In genomic region chr1:116260621-116261020, GRCh38 we compare ENCODE assay signal across 18 cellular contexts.
"Had no signal": no experiment of that assay in that cellular context is flagged by ENCODE, and none has a peak within 500 bp of the region (broad histone marks: within the 10 kb centered on the region; RNA-seq: fewer than 3 reads in every experiment).

No MANE protein-coding gene starts in this region.

- H3K4me1 ChIP-seq: right atrium auricular region, tibial artery, upper lobe of right lung had no signal

- H3K27me3 ChIP-seq: neutrophil, right atrium auricular region, upper lobe of right lung had no signal

- H3K9me3 ChIP-seq: heart right ventricle, neutrophil, right atrium auricular region, tibial artery, upper lobe of right lung had no signal

- H3K4me3 Mint-ChIP-seq: naive thymus-derived CD4-positive, alpha-beta T cell; nephron progenitor cell had no signal

- H3K27me3 Mint-ChIP-seq: naive thymus-derived CD4-positive, alpha-beta T cell had no signal

- H3K27ac Mint-ChIP-seq: nephron progenitor cell had no signal

- H3K9me3 Mint-ChIP-seq: nephron progenitor cell had no signal

- H3K36me3 ChIP-seq: heart right ventricle, neutrophil, right atrium auricular region, tibial artery, upper lobe of right lung had no signal

- H3K36me3 Mint-ChIP-seq: naive thymus-derived CD4-positive, alpha-beta T cell had no signal

- DNase-seq: caudate nucleus; effector CD4-positive, alpha-beta T cell; heart right ventricle; islet precursor cell; left ventricle myocardium superior; mesenchymal stem cell; naive thymus-derived CD4-positive, alpha-beta T cell; nephron progenitor cell; posterior cingulate gyrus; stimulated activated CD4-positive, alpha-beta T cell treated with anti-CD3 and anti-CD28 coated beads, Interleukin-2, amount 100 ng/mL, for 48 hours; stimulated activated naive CD4-positive, alpha-beta T cell treated with Interleukin-2 at 50 U/mL for 16 hours; tibial artery; upper lobe of right lung had no signal

- H3K4me2 ChIP-seq: smooth muscle cell had no signal

- H3K27ac ChIP-seq: coronary artery, heart right ventricle, neutrophil, right atrium auricular region, tibial artery, upper lobe of right lung had no signal

- H3K4me3 ChIP-seq: coronary artery, heart right ventricle, lung, right atrium auricular region, smooth muscle cell, tibial artery, upper lobe of right lung had no signal

- ATAC-seq: left ventricle myocardium superior; naive thymus-derived CD4-positive, alpha-beta T cell had no signal
